In genomic region chr2:42060028-42060427, GRCh38 we compare ENCODE assay signal across 2 cellular contexts.
TF ChIP-seq lines count a peak whose summit lies in the region.

No MANE protein-coding gene starts in this region.

TF ChIP-seq in IMR-90, 13 proteins besides CTCF, POLR2A, EP300 and RAD21:
- TF ChIP-seq BHLHE40 (IDR thresholded peaks at IDR 0.05; ENCODE audit: low read depth, low read length): no peak
- no peak for TF ChIP-seq ELK1 (IDR thresholded peaks at IDR 0.05; ENCODE audit: borderline replicate concordance, low read depth, low read length)
- TF ChIP-seq CEBPB (IDR thresholded peaks at IDR 0.05; ENCODE audit: low read depth, low read length): no peak
- no peak for TF ChIP-seq FOS (IDR thresholded peaks at IDR 0.05; ENCODE audit: low read depth, low read length)

TF ChIP-seq in H1, 55 proteins besides CTCF, POLR2A, EP300 and RAD21:
- TF ChIP-seq CTBP2 (IDR thresholded peaks at IDR 0.05; ENCODE audit: borderline replicate concordance, insufficient read depth, insufficient read length, low read length) (no peak), CHD2 (IDR thresholded peaks at IDR 0.05; ENCODE audit: low read length) (no peak), SP1 (IDR thresholded peaks at IDR 0.05; ENCODE audit: low read depth, low read length) (no peak), YY1 (IDR thresholded peaks at IDR 0.05; ENCODE audit: low read depth, low read length) (no peak), BCL11A (IDR thresholded peaks at IDR 0.05; ENCODE audit: low read depth in 2 of 2, low read length in 2 of 2) (no peak), SIX5 (IDR thresholded peaks at IDR 0.05; ENCODE audit: low read depth, low read length) (no peak), CREB1 (IDR thresholded peaks at IDR 0.05) (no peak), ATF2 (IDR thresholded peaks at IDR 0.05; ENCODE audit: low read length) (no peak)
